8 cellular contexts compared by ENCODE assay signal in the genomic region with DNA sequence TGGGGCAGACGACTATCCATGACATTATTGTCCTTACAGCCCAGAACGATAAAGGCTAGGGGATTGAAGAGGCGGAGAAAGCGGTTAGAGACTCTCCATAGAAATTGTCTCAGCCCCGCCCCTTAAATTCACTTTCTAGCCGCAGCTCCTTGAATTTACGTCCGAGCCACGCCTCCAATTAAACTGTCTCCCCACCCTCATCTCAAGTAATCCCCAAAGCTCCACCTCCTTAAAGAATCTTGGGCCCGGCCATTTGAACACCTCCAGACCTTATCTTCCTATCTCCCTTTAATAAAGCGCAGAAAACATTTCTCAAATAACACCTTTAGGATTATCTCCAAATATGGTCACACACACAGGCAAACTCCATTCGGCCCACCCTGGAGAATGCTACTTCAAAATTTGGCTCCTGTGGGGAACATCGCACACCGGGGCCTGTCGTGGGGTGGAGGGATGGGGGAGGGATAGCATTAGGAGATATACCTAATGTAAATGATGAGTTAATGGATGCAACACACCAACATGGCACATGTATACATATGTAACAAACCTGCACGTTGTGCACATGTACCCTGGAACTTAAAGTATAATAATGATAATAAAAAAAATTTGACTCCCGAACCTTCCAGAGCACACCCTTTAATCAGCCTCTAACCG. TPM values are rescaled to one million over a fixed set of nuclear protein-coding genes. Genes with fewer than 3 reads are reported as not detected.
DNase-seq lines count a peak whose midpoint lies in the region; ATAC-seq, FAIRE-seq and TF ChIP-seq lines count a peak whose summit lies in the region.

No MANE protein-coding gene starts in this region.

- peaks cover 2% of the 10 kb centered on the region for H3K36me3 Mint-ChIP-seq in activated CD4-positive, alpha-beta T cell treated with anti-CD3 and anti-CD28 coated beads, Interleukin-2, amount 10 ng/mL, durations not matched to agents 24 days and 14 days (ENCODE audit: low read depth)
- H3K36me3 Mint-ChIP-seq in natural killer cell treated with Interleukin-12 subunit alpha and Interleukin-12 subunit beta and Interleukin-15 and Interleukin-18, amount 100 ng/mL, for 72 hours = no peaks in the 10 kb centered on the region

- peaks cover 2% of the 10 kb centered on the region for H3K27me3 Mint-ChIP-seq in activated CD4-positive, alpha-beta T cell treated with anti-CD3 and anti-CD28 coated beads, Interleukin-2, amount 10 ng/mL, durations not matched to agents 24 days and 14 days
- H3K27me3 Mint-ChIP-seq in natural killer cell treated with Interleukin-12 subunit alpha and Interleukin-12 subunit beta and Interleukin-15 and Interleukin-18, amount 100 ng/mL, for 72 hours = no peaks in the 10 kb centered on the region

- peak; percentile 13 for FAIRE-seq in A549 (lab: Jason Lieb, UNC)

- peaks cover 15% of the 10 kb centered on the region for H3K4me1 Mint-ChIP-seq in activated CD4-positive, alpha-beta T cell treated with anti-CD3 and anti-CD28 coated beads, Interleukin-2, amount 10 ng/mL, durations not matched to agents 24 days and 14 days
- peaks cover 17 to 20% of the 10 kb centered on the region in 2 donors for H3K4me1 Mint-ChIP-seq in natural killer cell treated with Interleukin-12 subunit alpha and Interleukin-12 subunit beta and Interleukin-15 and Interleukin-18, amount 100 ng/mL, for 72 hours (ENCODE audit: low read depth in 2 of 2)

- no peak for TF ChIP-seq RAD21 in A549 (conservative IDR thresholded peaks at IDR 0.05 in 1 of 2, IDR thresholded peaks at IDR 0.05 in 1 of 2)

- peak overlapping the region; percentile 97 to 99 for H3K27ac ChIP-seq in A549
- peak overlapping the region; percentile 91 to 99 (median 96) for H3K27ac ChIP-seq in esophagus squamous epithelium

- H3K36me3 ChIP-seq in esophagus squamous epithelium = no peaks in the 10 kb centered on the region

- H3K4me2 ChIP-seq in A549 = peak overlapping the region; percentile 78

- TF ChIP-seq CTCF in A549 (IDR thresholded peaks at IDR 0.05) = no peak
- no peak for TF ChIP-seq CTCF in NB4 (IDR thresholded peaks at IDR 0.05; ENCODE audit: low read depth, low read length)
- no peak for TF ChIP-seq CTCF in esophagus squamous epithelium (IDR thresholded peaks at IDR 0.05)

- H3K27me3 ChIP-seq in esophagus squamous epithelium = no peaks in the 10 kb centered on the region

- H3K4me1 ChIP-seq in A549 (peaks cover 8% of the 10 kb centered on the region; the same call in 1 of the 3 replicates), esophagus squamous epithelium (peaks cover 0 to 14% (median 0%) of the 10 kb centered on the region in 3 donors)

- H3K27ac Mint-ChIP-seq in activated CD4-positive, alpha-beta T cell treated with anti-CD3 and anti-CD28 coated beads, Interleukin-2, amount 10 ng/mL, durations not matched to agents 24 days and 14 days = peak overlapping the region; percentile 98
- H3K27ac Mint-ChIP-seq in natural killer cell treated with Interleukin-12 subunit alpha and Interleukin-12 subunit beta and Interleukin-15 and Interleukin-18, amount 100 ng/mL, for 72 hours = peak overlapping the region; percentile 81 to 83

- TF ChIP-seq POLR2A in A549 (IDR thresholded peaks at IDR 0.05; ENCODE audit: low read length) (no peak), NB4 (IDR thresholded peaks at IDR 0.05; ENCODE audit: extremely low read depth, insufficient read length) (no peak), esophagus squamous epithelium (IDR thresholded peaks at IDR 0.05) (no peak)

- no peaks in the 10 kb centered on the region for H3K9me3 Mint-ChIP-seq in activated CD4-positive, alpha-beta T cell treated with anti-CD3 and anti-CD28 coated beads, Interleukin-2, amount 10 ng/mL, durations not matched to agents 24 days and 14 days
- no peaks in the 10 kb centered on the region for H3K9me3 Mint-ChIP-seq in natural killer cell treated with Interleukin-12 subunit alpha and Interleukin-12 subunit beta and Interleukin-15 and Interleukin-18, amount 100 ng/mL, for 72 hours

- H3K4me3 Mint-ChIP-seq in activated CD4-positive, alpha-beta T cell treated with anti-CD3 and anti-CD28 coated beads, Interleukin-2, amount 10 ng/mL, durations not matched to agents 24 days and 14 days = peak overlapping the region; percentile 94
- peak overlapping the region; percentile 91 for H3K4me3 Mint-ChIP-seq in natural killer cell treated with Interleukin-12 subunit alpha and Interleukin-12 subunit beta and Interleukin-15 and Interleukin-18, amount 100 ng/mL, for 72 hours

- POLR2A ChIA-PET in A549 (lab: Yijun Ruan, JAX) = interaction anchor here (0.6 to 1.9 kb wide), 10 partner anchors 8 to 558 kb away, joined by 3 to 15 read pairs (median 6); partner anchors contain the start of genes CCDC22, PLP2, PQBP1 and TIMM17B

- peak overlapping the region; percentile 63 for H3K4me3 ChIP-seq in A549
- H3K4me3 ChIP-seq in NB4 (ENCODE audit: low read depth, low read length) = peak overlapping the region; percentile 42
- H3K4me3 ChIP-seq in esophagus squamous epithelium = peak overlapping the region; percentile 33 to 74 (median 52)

- DNase-seq in A549 (ENCODE audit: low read depth in 1 of 2, low spot score in 1 of 2) = peak; percentile 60 to 88
- peak; percentile 80 for DNase-seq in NB4 (ENCODE audit: low read depth)
- DNase-seq in activated CD4-positive, alpha-beta T cell treated with anti-CD3 and anti-CD28 coated beads, Interleukin-2, amount 10 ng/mL, durations not matched to agents 24 days and 14 days = peak; percentile 80
- DNase-seq in esophagus squamous epithelium (lab: John Stamatoyannopoulos, UW) = no peak
- DNase-seq in natural killer cell treated with Interleukin-12 subunit alpha and Interleukin-12 subunit beta and Interleukin-15 and Interleukin-18, amount 100 ng/mL, for 72 hours (ENCODE audit: low spot score) = no peak
- no peak for DNase-seq in NCI-H526 treated with DMSO at 0.1 percent for 48 hours (lab: John Stamatoyannopoulos, UW)

- no peak for TF ChIP-seq EP300 in A549 (IDR thresholded peaks at IDR 0.05)

- 5% methylated on average over 18 of the region's 18 CpGs for WGBS in A549 (ENCODE audit: missing lambda C conversion rate)
- 7 to 48% methylated on average over 4 to 18 of the region's 18 CpGs for WGBS in esophagus squamous epithelium, 2 donors

- H3K9me3 ChIP-seq in A549 (no peaks in the 10 kb centered on the region), esophagus squamous epithelium (no peaks in the 10 kb centered on the region)

- CTCF ChIA-PET in A549 (lab: Yijun Ruan, JAX) = interaction anchor here (0.6 to 3.2 kb wide), 27 partner anchors 9 to 524 kb away, joined by 3 to 54 read pairs (median 4); partner anchors contain the start of gene PLP2

- ATAC-seq in A549 (peak; percentile 65 to 69), GM18499 (IDR thresholded peaks at IDR 0.05; ENCODE audit: insufficient read depth, unreplicated experiment) (peak; percentile 7), GM19463 (IDR thresholded peaks at IDR 0.05; ENCODE audit: unreplicated experiment) (no peak)
- ATAC-seq in natural killer cell treated with Interleukin-12 subunit alpha and Interleukin-12 subunit beta and Interleukin-15 and Interleukin-18, amount 100 ng/mL, for 72 hours = no peak

- intact Hi-C loops in activated CD4-positive, alpha-beta T cell treated with anti-CD3 and anti-CD28 coated beads, Interleukin-2, amount 10 ng/mL, durations not matched to agents 24 days and 14 days (cut with micrococcal nuclease) = no loop called here
- intact Hi-C loops in esophagus squamous epithelium (cut with DNase I) = no loop called here

RNA-seq across cellular contexts. Expression of gene MAGIX, which starts 7.2 kb away (rescaled TPM):
- polyA plus RNA-seq in A549 (2011; rRNA removed) (1.1 and 1.2 TPM in 2 replicates), A549 (2017; fragmentation: RNase III; extraction: RNeasy Plus Mini Kit Qiagen cat#74134 plus additional on column Dnase treatment) (2.2 to 3.0 TPM (median 2.5 TPM) in 3 replicates)
- polyA plus RNA-seq in A549 (2012; cell fraction: cytosol; rRNA removed) = 2.7 and 4.2 TPM in 2 replicates
- 4.6 and 6.8 TPM in 2 replicates for polyA plus RNA-seq in A549 (2012; cell fraction: nucleus; rRNA removed)
- polyA minus RNA-seq in A549 (2011; rRNA and poly(A)+ RNA removed) = 0.41 and 1.8 TPM in 2 replicates
- 0.96 and 1.1 TPM in 2 replicates for total RNA-seq in activated CD4-positive, alpha-beta T cell treated with anti-CD3 and anti-CD28 coated beads, Interleukin-2, amount 10 ng/mL, durations not matched to agents 24 days and 14 days
- total RNA-seq in esophagus squamous epithelium = 10 to 100 TPM in 1 of 4 donors, 1 to 10 TPM in 3; 5.1 to 15.0 (median 8.5) TPM
- total RNA-seq in natural killer cell treated with Interleukin-12 subunit alpha and Interleukin-12 subunit beta and Interleukin-15 and Interleukin-18, amount 100 ng/mL, for 72 hours = 1 to 10 TPM; 1.2 to 1.3 TPM

RNA-seq across cellular contexts. Expression of gene PLP2, which starts 16.3 kb away (rescaled TPM):
- polyA plus RNA-seq in A549 (2011; rRNA removed) (209 and 277 TPM in 2 replicates), A549 (2017; fragmentation: RNase III; extraction: RNeasy Plus Mini Kit Qiagen cat#74134 plus additional on column Dnase treatment) (162 to 168 TPM (median 164 TPM) in 3 replicates)
- 406 and 428 TPM in 2 replicates for polyA plus RNA-seq in A549 (2012; cell fraction: cytosol; rRNA removed)
- polyA plus RNA-seq in A549 (2012; cell fraction: nucleus; rRNA removed) = 165 and 236 TPM in 2 replicates
- polyA minus RNA-seq in A549 (2011; rRNA and poly(A)+ RNA removed) = 267 and 271 TPM in 2 replicates
- 84.4 and 91.4 TPM in 2 replicates for total RNA-seq in activated CD4-positive, alpha-beta T cell treated with anti-CD3 and anti-CD28 coated beads, Interleukin-2, amount 10 ng/mL, durations not matched to agents 24 days and 14 days
- 100 to 1,000 TPM; 134 to 187 (median 152) TPM for total RNA-seq in esophagus squamous epithelium
- total RNA-seq in natural killer cell treated with Interleukin-12 subunit alpha and Interleukin-12 subunit beta and Interleukin-15 and Interleukin-18, amount 100 ng/mL, for 72 hours = 10 to 100 TPM; 50.6 to 54.0 TPM

RNA-seq across cellular contexts. Expression of gene PRICKLE3, which starts 30.8 kb away (rescaled TPM):
- 7.9 and 9.3 TPM in 2 replicates for polyA plus RNA-seq in A549 (2011; rRNA removed)
- 16.9 and 23.0 TPM in 2 replicates for polyA plus RNA-seq in A549 (2012; cell fraction: cytosol; rRNA removed)
- polyA plus RNA-seq in A549 (2012; cell fraction: nucleus; rRNA removed) = 54.4 and 68.6 TPM in 2 replicates
- 12.9 to 14.1 TPM (median 14.0 TPM) in 3 replicates for polyA plus RNA-seq in A549 (2017; fragmentation: RNase III; extraction: RNeasy Plus Mini Kit Qiagen cat#74134 plus additional on column Dnase treatment)
- polyA minus RNA-seq in A549 (2011; rRNA and poly(A)+ RNA removed) = 10.3 and 17.7 TPM in 2 replicates
- total RNA-seq in activated CD4-positive, alpha-beta T cell treated with anti-CD3 and anti-CD28 coated beads, Interleukin-2, amount 10 ng/mL, durations not matched to agents 24 days and 14 days = 21.9 and 22.7 TPM in 2 replicates
- total RNA-seq in esophagus squamous epithelium = 10 to 100 TPM; 15.7 to 33.8 (median 19.9) TPM
- total RNA-seq in natural killer cell treated with Interleukin-12 subunit alpha and Interleukin-12 subunit beta and Interleukin-15 and Interleukin-18, amount 100 ng/mL, for 72 hours = 10 to 100 TPM; 13.1 to 16.0 TPM

RNA-seq across cellular contexts. Expression of gene GPKOW, which starts 31.8 kb away (rescaled TPM):
- polyA plus RNA-seq in A549 (2011; rRNA removed) = 34.4 and 40.7 TPM in 2 replicates
- 32.5 and 34.5 TPM in 2 replicates for polyA plus RNA-seq in A549 (2012; cell fraction: cytosol; rRNA removed)
- 28.8 and 30.2 TPM in 2 replicates for polyA plus RNA-seq in A549 (2012; cell fraction: nucleus; rRNA removed)
- polyA plus RNA-seq in A549 (2017; fragmentation: RNase III; extraction: RNeasy Plus Mini Kit Qiagen cat#74134 plus additional on column Dnase treatment) = 22.0 to 24.9 TPM (median 24.1 TPM) in 3 replicates
- polyA minus RNA-seq in A549 (2011; rRNA and poly(A)+ RNA removed) = 21.1 and 22.8 TPM in 2 replicates
- 24.7 TPM in 2 replicates for total RNA-seq in activated CD4-positive, alpha-beta T cell treated with anti-CD3 and anti-CD28 coated beads, Interleukin-2, amount 10 ng/mL, durations not matched to agents 24 days and 14 days
- 10 to 100 TPM; 16.2 to 21.5 (median 19.2) TPM for total RNA-seq in esophagus squamous epithelium
- 10 to 100 TPM; 19.1 to 27.7 TPM for total RNA-seq in natural killer cell treated with Interleukin-12 subunit alpha and Interleukin-12 subunit beta and Interleukin-15 and Interleukin-18, amount 100 ng/mL, for 72 hours

RNA-seq across cellular contexts. Expression of gene SYP, which starts 44.6 kb away (rescaled TPM):
- polyA plus RNA-seq in A549 (2011; rRNA removed) (1.3 and 1.7 TPM in 2 replicates), A549 (2017; fragmentation: RNase III; extraction: RNeasy Plus Mini Kit Qiagen cat#74134 plus additional on column Dnase treatment) (3.3 to 4.0 TPM (median 3.8 TPM) in 3 replicates)
- 1.5 and 1.6 TPM in 2 replicates for polyA plus RNA-seq in A549 (2012; cell fraction: cytosol; rRNA removed)
- 2.1 and 2.6 TPM in 2 replicates for polyA plus RNA-seq in A549 (2012; cell fraction: nucleus; rRNA removed)
- polyA minus RNA-seq in A549 (2011; rRNA and poly(A)+ RNA removed) = 1.1 and 1.3 TPM in 2 replicates
- total RNA-seq in activated CD4-positive, alpha-beta T cell treated with anti-CD3 and anti-CD28 coated beads, Interleukin-2, amount 10 ng/mL, durations not matched to agents 24 days and 14 days = 4.9 and 5.3 TPM in 2 replicates
- total RNA-seq in esophagus squamous epithelium = under 1 TPM; 0.15 to 0.57 (median 0.37) TPM
- total RNA-seq in natural killer cell treated with Interleukin-12 subunit alpha and Interleukin-12 subunit beta and Interleukin-15 and Interleukin-18, amount 100 ng/mL, for 72 hours = 1 to 10 TPM in 1 of 2 donors, under 1 TPM in 1; 0.84 to 1.7 TPM

Comparison
In these comparisons a context has a peak if more than half of its experiments do, and no peak if none do; other contexts are left out.
1. ATAC-seq: peak in A549 (2 of 2) and GM18499 (single experiment); none in natural killer cell treated with Interleukin-12 subunit alpha and Interleukin-12 subunit beta and Interleukin-15 and Interleukin-18, amount 100 ng/mL, for 72 hours (0 of 2) and GM19463 (single experiment).
2. DNase-seq: peak in A549 (2 of 2), NB4 (single experiment) and activated CD4-positive, alpha-beta T cell treated with anti-CD3 and anti-CD28 coated beads, Interleukin-2, amount 10 ng/mL, durations not matched to agents 24 days and 14 days (single experiment); none in esophagus squamous epithelium (single experiment), natural killer cell treated with Interleukin-12 subunit alpha and Interleukin-12 subunit beta and Interleukin-15 and Interleukin-18, amount 100 ng/mL, for 72 hours (single experiment) and NCI-H526 treated with DMSO at 0.1 percent for 48 hours (single experiment).
3. Peak in every context shown above with its lines, with median percentiles within 50 percentile points of each other: H3K4me3 ChIP-seq.